Comparison of ENCODE assay signal across 25 cellular contexts in the genomic region with DNA sequence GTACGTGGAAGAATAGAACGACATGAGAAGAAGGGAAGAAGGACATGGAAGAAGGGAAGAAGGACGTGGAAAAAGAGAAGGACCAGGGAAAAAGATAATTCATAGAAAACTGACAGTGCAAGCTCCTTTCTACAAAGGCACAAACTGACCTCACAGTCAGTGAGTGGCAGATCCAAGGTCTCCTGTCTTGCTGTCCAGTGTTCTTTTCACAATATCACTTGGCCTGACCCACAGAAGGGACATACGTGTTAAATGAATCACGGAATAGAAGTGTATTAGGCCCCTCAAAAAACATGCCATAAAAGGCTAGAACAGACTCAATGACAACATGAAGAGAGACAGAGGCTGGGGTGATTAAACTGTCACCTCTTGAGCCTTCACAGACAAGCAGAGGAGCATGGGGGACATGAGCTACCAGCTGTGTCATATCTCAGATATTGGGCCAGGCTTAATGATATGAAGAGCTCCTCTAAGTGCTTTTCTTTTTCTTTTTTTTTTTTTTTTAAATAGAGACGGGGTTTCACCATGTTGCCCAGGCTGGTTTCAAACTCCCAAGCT.
"Had no signal": no experiment of that assay in that cellular context is flagged by ENCODE, and none has a peak within 500 bp of the region (broad histone marks: within the 10 kb centered on the region; RNA-seq: fewer than 3 reads in every experiment).

No MANE protein-coding gene starts in this region.

- H3K9me3 Mint-ChIP-seq: activated T-helper 2 cell treated with anti-CD3 and anti-CD28 coated beads, Interferon-gamma antibody, Interleukin-2, Interleukin-4, amounts not matched to agents 10 μg/mL and 5 μg/mL and 100 μg/mL, durations not matched to agents 14 hours and 24 hours and 36 hours; naive B cell; stimulated activated memory B cell treated with anti-CD40 and anti-IgM and Interleukin-4, amounts not matched to agents 10 μg/mL and 1 μg/mL and 100 μg/mL, for 72 hours; T-cell; T-helper 2 cell treated with Interferon-gamma antibody and Interleukin-4, amounts not matched to agents 5 μg/mL and 100 μg/mL, for 36 hours had no signal

- H3K27me3 Mint-ChIP-seq: activated naive CD8-positive, alpha-beta T cell; naive B cell; stimulated activated memory B cell treated with anti-CD40 and anti-IgM and Interleukin-4, amounts not matched to agents 10 μg/mL and 1 μg/mL and 100 μg/mL, for 72 hours; T-cell had no signal

- H3K27ac ChIP-seq: testis, uterus, WERI-Rb-1 had no signal

- ATAC-seq: activated CD8-positive, alpha-beta T cell treated with anti-CD3 and anti-CD28 coated beads, Interleukin-2, amount 10 ng/mL, durations not matched to agents 7 days and 5 days; esophagus mucosa; left colon; stimulated activated memory B cell treated with anti-CD40 and anti-IgM and Interleukin-4, amounts not matched to agents 10 μg/mL and 1 μg/mL and 100 μg/mL, for 72 hours; T-cell had no signal

- H3K4me3 Mint-ChIP-seq: activated CD8-positive, alpha-beta T cell treated with anti-CD3 and anti-CD28 coated beads, Interleukin-2, amount 10 ng/mL, durations not matched to agents 7 days and 5 days; activated naive CD8-positive, alpha-beta T cell; stimulated activated memory B cell treated with anti-CD40 and anti-IgM and Interleukin-4, amounts not matched to agents 10 μg/mL and 1 μg/mL and 100 μg/mL, for 72 hours; T-cell; T-helper 2 cell treated with Interferon-gamma antibody and Interleukin-4, amounts not matched to agents 5 μg/mL and 100 μg/mL, for 36 hours had no signal

- H3K9me3 ChIP-seq: testis, uterus had no signal

- DNase-seq: activated CD4-positive, alpha-beta T cell treated with anti-CD3 and anti-CD28 coated beads for 1 hour; activated CD4-positive, alpha-beta T cell treated with anti-CD3 and anti-CD28 coated beads, Interleukin-2, amount 50 U/mL, for 1 hour; activated CD8-positive, alpha-beta T cell treated with anti-CD3 and anti-CD28 coated beads, Interleukin-2, amount 10 ng/mL, durations not matched to agents 7 days and 5 days; activated naive CD4-positive, alpha-beta T cell; amygdala; dermis blood vessel endothelial cell; effector CD8-positive, alpha-beta T cell; islet precursor cell; left colon; naive B cell; nucleus accumbens; retina; stimulated activated CD4-positive, alpha-beta T cell treated with anti-CD3 and anti-CD28 coated beads, Interleukin-1b, Interleukin-23, amount 100 ng/mL, for 48 hours; T-cell; testis; uterus; WERI-Rb-1 had no signal

- H3K36me3 ChIP-seq: uterus had no signal

- H3K27me3 ChIP-seq: testis, uterus had no signal

- FAIRE-seq: frontal cortex, TTC549 had no signal

- H3K4me3 ChIP-seq: lung, testis, uterus had no signal

- H3K27ac Mint-ChIP-seq: activated naive CD8-positive, alpha-beta T cell; activated T-helper 2 cell treated with anti-CD3 and anti-CD28 coated beads, Interferon-gamma antibody, Interleukin-2, Interleukin-4, amounts not matched to agents 10 μg/mL and 5 μg/mL and 100 μg/mL, durations not matched to agents 14 hours and 24 hours and 36 hours; stimulated activated memory B cell treated with anti-CD40 and anti-IgM and Interleukin-4, amounts not matched to agents 10 μg/mL and 1 μg/mL and 100 μg/mL, for 72 hours; T-cell; T-helper 2 cell treated with Interferon-gamma antibody and Interleukin-4, amounts not matched to agents 5 μg/mL and 100 μg/mL, for 36 hours had no signal
